ENCODE assay signal across 8 cellular contexts in the genomic region with DNA sequence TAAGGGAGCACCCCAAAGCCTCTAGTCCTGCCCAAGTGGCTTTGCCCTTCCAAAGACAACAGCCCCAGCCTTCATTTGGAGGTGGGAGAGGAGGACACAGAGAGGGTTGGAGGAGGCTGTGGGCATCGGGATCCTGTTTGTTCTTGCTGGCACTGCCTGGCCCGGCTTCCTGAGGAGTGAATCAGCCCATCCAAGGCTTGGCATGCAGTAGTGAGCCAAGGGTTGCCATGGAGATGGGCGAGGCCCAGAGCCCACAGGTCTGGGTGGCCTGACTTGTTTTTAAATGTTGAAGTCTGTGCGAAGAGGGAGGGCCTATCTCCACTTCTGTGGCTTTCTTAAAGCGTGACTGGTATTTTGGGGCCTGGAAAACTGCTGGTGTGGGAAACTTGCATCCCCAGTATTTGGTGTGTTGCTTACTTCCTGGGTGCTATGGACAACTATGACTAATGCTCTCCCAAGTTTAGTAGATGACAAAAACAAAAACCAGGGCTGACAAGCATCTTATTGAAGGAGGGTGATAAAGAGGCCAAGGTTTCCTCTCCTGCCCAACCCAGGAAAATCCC. TPM values are rescaled to one million over a fixed set of nuclear protein-coding genes. Genes with fewer than 3 reads are reported as not detected.
DNase-seq lines count a peak whose midpoint lies in the region; ATAC-seq and TF ChIP-seq lines count a peak whose summit lies in the region.

No MANE protein-coding gene starts in this region.

- H3K4me1 ChIP-seq in ACC112 (ENCODE audit: control insufficient read depth, insufficient read depth, low read length, unreplicated experiment) (peaks cover 22% of the 10 kb centered on the region), lower lobe of right lung (peaks cover 80% of the 10 kb centered on the region)

- peaks cover 13% of the 10 kb centered on the region for H3K27me3 Mint-ChIP-seq in type B pancreatic cell

- H3K79me2 ChIP-seq in ACC112 (ENCODE audit: control insufficient read depth, insufficient read depth, low read length, unreplicated experiment): peaks cover 4% of the 10 kb centered on the region

- H3K36me3 ChIP-seq in ACC112 (ENCODE audit: insufficient read depth, low read length) (no peaks in the 10 kb centered on the region), lower lobe of right lung (peaks cover 28% of the 10 kb centered on the region)

- ATAC-seq in lower lobe of right lung (peak; percentile 93 to 96), GM21825 (IDR thresholded peaks at IDR 0.05; ENCODE audit: unreplicated experiment) (no peak), GM19397 (IDR thresholded peaks at IDR 0.05; ENCODE audit: unreplicated experiment) (no peak)

- peak overlapping the region; percentile 89 for H2AFZ ChIP-seq in ACC112 (ENCODE audit: low read length, unreplicated experiment)

- H3K9me3 Mint-ChIP-seq in type B pancreatic cell: no peaks in the 10 kb centered on the region

- no peaks in the 10 kb centered on the region for H3K9me3 ChIP-seq in lower lobe of right lung

- H3K36me3 Mint-ChIP-seq in type B pancreatic cell: peaks cover 28% of the 10 kb centered on the region

- H3K4me3 Mint-ChIP-seq in type B pancreatic cell: peak overlapping the region; percentile 79

- H3K27ac Mint-ChIP-seq in type B pancreatic cell: peak overlapping the region; percentile 99

- H3K27ac ChIP-seq in ACC112 (ENCODE audit: low read depth, low read length) (peak overlapping the region; percentile 92), lower lobe of right lung (peak overlapping the region; percentile 86)

- intact Hi-C loops in lower lobe of right lung (cut with DNase I): no loop called here

- H3K4me3 ChIP-seq in ACC112 (ENCODE audit: low read depth, low read length) (peak overlapping the region; percentile 13; the same call in 1 of the 2 replicates), cardiac fibroblast (replicated peaks in 1 of 2; ENCODE audit: low read depth in 2 of 2, low read length in 2 of 2) (no peak overlapping the region), lower lobe of right lung (no peak overlapping the region)

- H3K4me1 Mint-ChIP-seq in type B pancreatic cell (ENCODE audit: unreplicated experiment): peaks cover 36% of the 10 kb centered on the region

- peak; percentile 99 for DNase-seq in LoVo (ENCODE audit: low spot score)
- DNase-seq in cardiac fibroblast (ENCODE audit: low read depth in 2 of 2): peak; percentile 87 to 92
- DNase-seq in lower lobe of right lung: peak; percentile 93
- DNase-seq in type B pancreatic cell (ENCODE audit: extremely low spot score, unreplicated experiment): no peak
- DNase-seq in activated CD8-positive, alpha-beta memory T cell treated with anti-CD3 and anti-CD28 coated beads, Interleukin-2, amount 50 U/mL, for 48 hours: no peak

- H3K27me3 ChIP-seq in ACC112 (ENCODE audit: insufficient read depth, low read length): no peaks in the 10 kb centered on the region
- no peaks in the 10 kb centered on the region for H3K27me3 ChIP-seq in lower lobe of right lung (ENCODE audit: low read depth)

- TF ChIP-seq CTCF in cardiac fibroblast (IDR thresholded peaks at IDR 0.05; ENCODE audit: low read depth, low read length): no peak
- no peak for TF ChIP-seq CTCF in lower lobe of right lung (IDR thresholded peaks at IDR 0.05)
- TF ChIP-seq CTCF in type B pancreatic cell (conservative IDR thresholded peaks at IDR 0.05): no peak

RNA-seq across cellular contexts. Expression of gene CD9, which starts 15.8 kb away (rescaled TPM):
- total RNA-seq in lower lobe of right lung: 437 TPM
- total RNA-seq in type B pancreatic cell (ENCODE audit: low replicate concordance): 120 and 807 TPM in 2 replicates

Comparison
In these comparisons a context has a peak if more than half of its experiments do, and no peak if none do; other contexts are left out.
1. DNase-seq: peak in LoVo (single experiment), cardiac fibroblast (2 of 2) and lower lobe of right lung (single experiment); none in type B pancreatic cell (single experiment) and activated CD8-positive, alpha-beta memory T cell treated with anti-CD3 and anti-CD28 coated beads, Interleukin-2, amount 50 U/mL, for 48 hours (single experiment).
2. ATAC-seq: peak in lower lobe of right lung (2 of 2); none in GM21825 (single experiment) and GM19397 (single experiment).